9 cellular contexts compared by ENCODE assay signal in genomic region chr2:197311521-197312033, GRCh38. TPM values are rescaled to one million over a fixed set of nuclear protein-coding genes. Genes with fewer than 3 reads are reported as not detected.
DNase-seq lines count a peak whose midpoint lies in the region; ATAC-seq and TF ChIP-seq lines count a peak whose summit lies in the region.
"Had no signal": no experiment of that assay in that cellular context is flagged by ENCODE, and none has a peak within 500 bp of the region (broad histone marks: within the 10 kb centered on the region; RNA-seq: fewer than 3 reads in every experiment).

No MANE protein-coding gene starts in this region.

- no peaks in the 10 kb centered on the region for H3K9me3 Mint-ChIP-seq in GM23338
- H3K9me3 Mint-ChIP-seq in activated T-helper 2 cell treated with anti-CD3 and anti-CD28 coated beads, Interferon-gamma antibody, Interleukin-2, Interleukin-4, amounts not matched to agents 10 μg/mL and 5 μg/mL and 100 μg/mL, durations not matched to agents 14 hours and 24 hours and 36 hours = no peaks in the 10 kb centered on the region

- H2AFZ ChIP-seq in GM23338 (peak overlapping the region; percentile 96), mesenchymal stem cell (ENCODE audit: low read depth, low read length) (no peak overlapping the region)

- ATAC-seq in GM23338 = no peak
- no peak for ATAC-seq in HG02678 (IDR thresholded peaks at IDR 0.05; ENCODE audit: unreplicated experiment)
- ATAC-seq in GM19035 (IDR thresholded peaks at IDR 0.05; ENCODE audit: unreplicated experiment) = no peak

- intact Hi-C loops in activated T-helper 2 cell treated with anti-CD3 and anti-CD28 coated beads, Interferon-gamma antibody, Interleukin-2, Interleukin-4, amounts not matched to agents 10 μg/mL and 5 μg/mL and 100 μg/mL, durations not matched to agents 14 hours and 24 hours and 36 hours (cut with micrococcal nuclease) = loop anchor here (1.0 to 2.0 kb wide), 3 partner anchors 12 to 199 kb away; no protein-coding TSS in a partner anchor
- intact Hi-C loops in tibial artery (cut with DNase I; ENCODE audit: low total_unique reads) = loop anchor here (2.0 to 5.0 kb wide), 2 partner anchors 66 to 121 kb away; no protein-coding TSS in a partner anchor

- no peak overlapping the region for H3K27ac ChIP-seq in AG04450 (ENCODE audit: low read depth, low read length)
- no peak overlapping the region for H3K27ac ChIP-seq in GM23338 (ENCODE audit: low read depth)
- H3K27ac ChIP-seq in mesenchymal stem cell (ENCODE audit: low read length, poor library complexity, severe bottlenecking) = no peak overlapping the region
- H3K27ac ChIP-seq in tibial artery = peak overlapping the region in 1 of 2 donors; percentile 77

- no peak overlapping the region for H2BK15ac ChIP-seq in mesenchymal stem cell (ENCODE audit: low read depth, poor library complexity, severe bottlenecking)

- no peaks in the 10 kb centered on the region for H3K36me3 ChIP-seq in GM23338 (ENCODE audit: insufficient read depth)
- no peaks in the 10 kb centered on the region for H3K36me3 ChIP-seq in mesenchymal stem cell (ENCODE audit: control insufficient read depth in 1 of 2, insufficient read depth in 2 of 2, low read depth in 1 of 2, low read length in 2 of 2)
- H3K36me3 ChIP-seq in tibial artery = no peaks in the 10 kb centered on the region

- DNase-seq in AG04450 (ENCODE audit: low read depth, low spot score) (no peak), GM23338 (ENCODE audit: low spot score) (no peak), mesenchymal stem cell (peak; percentile 23), tibial artery (no peak), hepatic stellate cell (ENCODE audit: low spot score) (no peak)
- DNase-seq in activated T-helper 2 cell treated with anti-CD3 and anti-CD28 coated beads, Interferon-gamma antibody, Interleukin-2, Interleukin-4, amounts not matched to agents 10 μg/mL and 5 μg/mL and 100 μg/mL, durations not matched to agents 14 hours and 24 hours and 36 hours (ENCODE audit: low spot score) = no peak
- DNase-seq: activated CD4-positive, alpha-beta T cell treated with anti-CD3 and anti-CD28 coated beads for 48 hours had no signal

- no peak overlapping the region for H3K18ac ChIP-seq in mesenchymal stem cell (ENCODE audit: low read depth in 1 of 2, low read length in 2 of 2)

- peak overlapping the region; percentile 77 for H3K9ac ChIP-seq in mesenchymal stem cell (ENCODE audit: low read length)

- peak overlapping the region; percentile 66; the same call in 1 of the 2 replicates for H3K4me3 ChIP-seq in AG04450 (ENCODE audit: low read depth, low read length)
- peak overlapping the region; percentile 60 for H3K4me3 ChIP-seq in GM23338
- peak overlapping the region in 1 of 2 experiments; percentile 77 for H3K4me3 ChIP-seq in mesenchymal stem cell (ENCODE audit: insufficient read depth in 1 of 2, low read depth in 1 of 2, low read length in 2 of 2)
- H3K4me3 ChIP-seq in tibial artery = peak overlapping the region in 1 of 2 donors; percentile 80

- no peaks in the 10 kb centered on the region for H3K9me3 ChIP-seq in AG04450 (ENCODE audit: control insufficient read depth, insufficient read depth, low read length)
- H3K9me3 ChIP-seq in mesenchymal stem cell (ENCODE audit: control insufficient read depth, low read length) = no peaks in the 10 kb centered on the region
- no peaks in the 10 kb centered on the region for H3K9me3 ChIP-seq in tibial artery

- peaks cover 4% of the 10 kb centered on the region for H3K79me1 ChIP-seq in mesenchymal stem cell (replicated peaks; ENCODE audit: low read length, poor library complexity, severe bottlenecking)

- no peak overlapping the region for H4K8ac ChIP-seq in mesenchymal stem cell (ENCODE audit: low read length)

- CTCF ChIA-PET in AG04450 (lab: Charles Lee) = interaction anchor here (0.6 to 1.7 kb wide), 9 partner anchors 21 to 480 kb away, joined by 3 to 25 read pairs (median 3); no protein-coding TSS in a partner anchor

- WGBS in mesenchymal stem cell = 55% methylated on average over 4 of the region's 5 CpGs

- no peaks in the 10 kb centered on the region; the same call in 1 of the 2 replicates for H3F3A ChIP-seq in GM23338 (replicated peaks; ENCODE audit: low read depth)

- no peak overlapping the region for H3K14ac ChIP-seq in mesenchymal stem cell (ENCODE audit: low read length in 2 of 2)

- H3K36me3 Mint-ChIP-seq in GM23338 (ENCODE audit: low read depth) = no peaks in the 10 kb centered on the region
- H3K36me3 Mint-ChIP-seq in activated T-helper 2 cell treated with anti-CD3 and anti-CD28 coated beads, Interferon-gamma antibody, Interleukin-2, Interleukin-4, amounts not matched to agents 10 μg/mL and 5 μg/mL and 100 μg/mL, durations not matched to agents 14 hours and 24 hours and 36 hours (ENCODE audit: low read depth) = peaks cover 13% of the 10 kb centered on the region

- no peaks in the 10 kb centered on the region for H3K9me2 ChIP-seq in GM23338 (ENCODE audit: insufficient read depth)

- no peak overlapping the region for H2BK120ac ChIP-seq in mesenchymal stem cell (ENCODE audit: low read depth, low read length)

- peak overlapping the region; percentile 85 for H3K4me2 ChIP-seq in GM23338
- peak overlapping the region; percentile 84 for H3K4me2 ChIP-seq in mesenchymal stem cell (ENCODE audit: low read length, poor library complexity, severe bottlenecking)

- peaks cover 13% of the 10 kb centered on the region for H3K4me1 ChIP-seq in GM23338 (ENCODE audit: insufficient read depth)
- peaks cover 11% of the 10 kb centered on the region for H3K4me1 ChIP-seq in mesenchymal stem cell (ENCODE audit: control insufficient read depth, insufficient read depth, low read depth, low read length)
- H3K4me1 ChIP-seq in tibial artery = peaks cover 0 to 39% (median 16%) of the 10 kb centered on the region in 4 donors

- no peak overlapping the region for H4K91ac ChIP-seq in mesenchymal stem cell (ENCODE audit: low read length)

- peaks cover 13% of the 10 kb centered on the region for H3K4me1 Mint-ChIP-seq in GM23338
- H3K4me1 Mint-ChIP-seq in activated T-helper 2 cell treated with anti-CD3 and anti-CD28 coated beads, Interferon-gamma antibody, Interleukin-2, Interleukin-4, amounts not matched to agents 10 μg/mL and 5 μg/mL and 100 μg/mL, durations not matched to agents 14 hours and 24 hours and 36 hours (ENCODE audit: low read depth) = peaks cover 53% of the 10 kb centered on the region

- peaks cover 32% of the 10 kb centered on the region for H3K27me3 Mint-ChIP-seq in GM23338 (ENCODE audit: insufficient read depth, low read depth, poor library complexity)
- no peaks in the 10 kb centered on the region for H3K27me3 Mint-ChIP-seq in activated T-helper 2 cell treated with anti-CD3 and anti-CD28 coated beads, Interferon-gamma antibody, Interleukin-2, Interleukin-4, amounts not matched to agents 10 μg/mL and 5 μg/mL and 100 μg/mL, durations not matched to agents 14 hours and 24 hours and 36 hours (ENCODE audit: low read depth)

- no peak overlapping the region for H2BK5ac ChIP-seq in mesenchymal stem cell (ENCODE audit: low read depth, low read length, poor library complexity, severe bottlenecking)

- POLR2A ChIA-PET in AG04450 (lab: Yijun Ruan, JAX) = no interaction called here

- H3K23ac ChIP-seq in mesenchymal stem cell (ENCODE audit: low read length in 2 of 2) = no peak overlapping the region

- no peaks in the 10 kb centered on the region for H3K79me2 ChIP-seq in GM23338 (replicated peaks; ENCODE audit: insufficient read depth)

- H3K27ac Mint-ChIP-seq in GM23338 = no peak overlapping the region; the same call in 1 of the 2 replicates
- H3K27ac Mint-ChIP-seq in activated T-helper 2 cell treated with anti-CD3 and anti-CD28 coated beads, Interferon-gamma antibody, Interleukin-2, Interleukin-4, amounts not matched to agents 10 μg/mL and 5 μg/mL and 100 μg/mL, durations not matched to agents 14 hours and 24 hours and 36 hours = peak overlapping the region; percentile 79

- TF ChIP-seq CTCF in AG04450 (IDR thresholded peaks at IDR 0.05; ENCODE audit: low read depth, low read length) (no peak), GM23338 (conservative IDR thresholded peaks at IDR 0.05; ENCODE audit: low read depth in 2 of 2) (no peak), tibial artery (IDR thresholded peaks at IDR 0.05) (no peak)

- peak overlapping the region; percentile 76 for H3K4me3 Mint-ChIP-seq in GM23338
- peak overlapping the region; percentile 78 for H3K4me3 Mint-ChIP-seq in activated T-helper 2 cell treated with anti-CD3 and anti-CD28 coated beads, Interferon-gamma antibody, Interleukin-2, Interleukin-4, amounts not matched to agents 10 μg/mL and 5 μg/mL and 100 μg/mL, durations not matched to agents 14 hours and 24 hours and 36 hours (ENCODE audit: low read depth)

- H3K4ac ChIP-seq in mesenchymal stem cell (ENCODE audit: low read depth in 1 of 2, low read length in 2 of 2) = no peak overlapping the region

- H3K27me3 ChIP-seq in AG04450 (ENCODE audit: control insufficient read depth, insufficient read depth, low read length) = no peaks in the 10 kb centered on the region
- peaks cover 42% of the 10 kb centered on the region for H3K27me3 ChIP-seq in GM23338 (ENCODE audit: insufficient read depth)
- H3K27me3 ChIP-seq in mesenchymal stem cell (ENCODE audit: control insufficient read depth in 1 of 2, insufficient read depth in 1 of 2, low read length in 2 of 2) = peaks cover 0 to 5% of the 10 kb centered on the region in 2 experiments
- no peaks in the 10 kb centered on the region for H3K27me3 ChIP-seq in tibial artery

- no peak overlapping the region for H2AK5ac ChIP-seq in mesenchymal stem cell (ENCODE audit: low read length, severe bottlenecking)

- no peak overlapping the region for H2BK12ac ChIP-seq in mesenchymal stem cell (ENCODE audit: low read length in 2 of 2)

- peaks cover 5% of the 10 kb centered on the region; the same call in 1 of the 2 replicates for H4K20me1 ChIP-seq in GM23338 (replicated peaks; ENCODE audit: insufficient read depth)

TF ChIP-seq in GM23338, 12 proteins besides CTCF, POLR2A, EP300 and RAD21 (continues in another document):
- no peak for TF ChIP-seq NANOG (IDR thresholded peaks at IDR 0.05; ENCODE audit: borderline replicate concordance)
- TF ChIP-seq POLR2AphosphoS5 (IDR thresholded peaks at IDR 0.05; ENCODE audit: low read depth) = no peak
- no peak for TF ChIP-seq EZH2phosphoT487 (IDR thresholded peaks at IDR 0.05; ENCODE audit: unreplicated experiment)
- no peak for TF ChIP-seq CREB1 (CRISPR knock-in tag; IDR thresholded peaks at IDR 0.05; ENCODE audit: low read depth)
- TF ChIP-seq JUNB (IDR thresholded peaks at IDR 0.05; ENCODE audit: unreplicated experiment) = no peak

RNA-seq across cellular contexts. Expression of gene ANKRD44, which starts 1.0 kb away (rescaled TPM):
- polyA plus RNA-seq in AG04450 (2011; rRNA removed) (12.1 and 14.7 TPM in 2 replicates), GM23338 (2016; fragmentation: Nextera tagmentation; extraction: Ambion mirVana) (0.37 and 0.44 TPM in 2 replicates)
- 29.1 and 30.7 TPM in 2 replicates for polyA minus RNA-seq in AG04450 (2011; rRNA and poly(A)+ RNA removed)
- 0.56 and 1.7 TPM in 2 replicates for total RNA-seq in GM23338 (2014; rRNA removed; shearing (Covaris generic))
- 107 and 120 TPM in 2 replicates for total RNA-seq in activated T-helper 2 cell treated with anti-CD3 and anti-CD28 coated beads, Interferon-gamma antibody, Interleukin-2, Interleukin-4, amounts not matched to agents 10 μg/mL and 5 μg/mL and 100 μg/mL, durations not matched to agents 14 hours and 24 hours and 36 hours
- 2.4 TPM for polyA plus RNA-seq in mesenchymal stem cell (2013, experiment 1 of 2)
- 2.8 TPM for polyA plus RNA-seq in mesenchymal stem cell (2013, experiment 2 of 2)

Comparison
In these comparisons a context has a peak if more than half of its experiments do, and no peak if none do; other contexts are left out.
1. RNA of gene ANKRD44, which starts 1.0 kb away (total RNA-seq): 107 to 120 TPM in activated T-helper 2 cell treated with anti-CD3 and anti-CD28 coated beads, Interferon-gamma antibody, Interleukin-2, Interleukin-4, amounts not matched to agents 10 μg/mL and 5 μg/mL and 100 μg/mL, durations not matched to agents 14 hours and 24 hours and 36 hours; 0.56 to 1.7 TPM in GM23338; every median in the first group is over 10 times any median in the second.